28 cellular contexts compared by ENCODE assay signal in the genomic region with DNA sequence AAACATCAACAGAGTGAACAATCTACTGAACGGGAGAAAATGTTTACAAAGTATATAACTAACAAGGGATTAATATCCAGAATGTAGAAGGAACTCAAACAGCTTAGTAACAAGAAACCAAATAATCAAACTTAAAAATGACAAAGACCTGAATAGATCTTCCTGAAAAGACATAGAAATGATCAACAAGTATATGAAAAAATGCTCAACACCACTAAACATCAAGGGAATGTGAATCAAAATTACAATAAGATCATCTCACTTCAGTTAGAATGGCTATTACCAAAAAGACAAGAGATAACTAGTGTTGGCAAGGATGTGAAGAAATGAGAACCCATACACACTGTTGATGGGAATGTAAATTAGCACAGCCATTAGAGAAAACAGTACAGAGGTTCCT.
"Had no signal": no experiment of that assay in that cellular context is flagged by ENCODE, and none has a peak within 500 bp of the region (broad histone marks: within the 10 kb centered on the region; RNA-seq: fewer than 3 reads in every experiment).

No MANE protein-coding gene starts in this region.

- H3K27ac Mint-ChIP-seq: immature natural killer cell; naive thymus-derived CD8-positive, alpha-beta T cell; nephron; progenitor cell of endocrine pancreas; stimulated activated naive B cell treated with anti-CD40 and anti-IgM and Interleukin-4, amounts not matched to agents 10 μg/mL and 1 μg/mL and 100 μg/mL, for 72 hours; stimulated activated naive CD8-positive, alpha-beta T cell treated with anti-CD3 and anti-CD28 coated beads, Interleukin-15, Interleukin-2, amounts not matched to agents 100 ng/mL and 50 ng/mL, for 24 hours had no signal

- H3K36me3 ChIP-seq: left lung, lower lobe of right lung, ovary, right atrium auricular region, right lobe of liver, suprapubic skin, thoracic aorta, tibial artery, upper lobe of right lung had no signal

- H3K27me3 Mint-ChIP-seq: naive thymus-derived CD8-positive, alpha-beta T cell; progenitor cell of endocrine pancreas; stimulated activated naive CD8-positive, alpha-beta T cell treated with anti-CD3 and anti-CD28 coated beads, Interleukin-15, Interleukin-2, amounts not matched to agents 100 ng/mL and 50 ng/mL, for 24 hours had no signal

- H3K4me1 ChIP-seq: right lobe of liver, tibial artery, upper lobe of right lung had no signal

- H3K27me3 ChIP-seq: left lung, ovary, right atrium auricular region, right lobe of liver, suprapubic skin, tibial artery, upper lobe of right lung had no signal

- H3K4me3 Mint-ChIP-seq: immature natural killer cell; naive thymus-derived CD8-positive, alpha-beta T cell; nephron; neural crest cell; stimulated activated naive B cell treated with anti-CD40 and anti-IgM and Interleukin-4, amounts not matched to agents 10 μg/mL and 1 μg/mL and 100 μg/mL, for 72 hours; stimulated activated naive CD8-positive, alpha-beta T cell treated with anti-CD3 and anti-CD28 coated beads, Interleukin-15, Interleukin-2, amounts not matched to agents 100 ng/mL and 50 ng/mL, for 24 hours had no signal

- H3K4me3 ChIP-seq: left lung, lower lobe of right lung, ovary, right atrium auricular region, right lobe of liver, smooth muscle cell, suprapubic skin, thoracic aorta, tibial artery, upper lobe of right lung had no signal

- H3K4me1 Mint-ChIP-seq: nephron had no signal

- H3K9me3 Mint-ChIP-seq: stimulated activated naive CD8-positive, alpha-beta T cell treated with anti-CD3 and anti-CD28 coated beads, Interleukin-15, Interleukin-2, amounts not matched to agents 100 ng/mL and 50 ng/mL, for 24 hours had no signal

- H3K4me2 ChIP-seq: smooth muscle cell had no signal

- ATAC-seq: left colon; left lung; lower lobe of right lung; naive thymus-derived CD8-positive, alpha-beta T cell; right lobe of liver; stimulated activated naive B cell treated with anti-CD40 and anti-IgM and Interleukin-4, amounts not matched to agents 10 μg/mL and 1 μg/mL and 100 μg/mL, for 72 hours; upper lobe of right lung had no signal

- H3K27ac ChIP-seq: left lung, lower lobe of right lung, ovary, right atrium auricular region, right lobe of liver, suprapubic skin, thoracic aorta, tibial artery, upper lobe of right lung had no signal

- H3K36me3 Mint-ChIP-seq: immature natural killer cell; naive thymus-derived CD8-positive, alpha-beta T cell; stimulated activated naive B cell treated with anti-CD40 and anti-IgM and Interleukin-4, amounts not matched to agents 10 μg/mL and 1 μg/mL and 100 μg/mL, for 72 hours had no signal

- H3K9me3 ChIP-seq: left lung, lower lobe of right lung, ovary, right atrium auricular region, right lobe of liver, suprapubic skin, thoracic aorta, tibial artery, upper lobe of right lung had no signal

- DNase-seq: hypothalamus; immature natural killer cell; kidney; left colon; left lung; lower lobe of right lung; mammary epithelial cell; mesenchymal stem cell; naive thymus-derived CD8-positive, alpha-beta T cell; occipital lobe; ovary; right lobe of liver; stimulated activated CD4-positive, alpha-beta T cell treated with anti-CD3 and anti-CD28 coated beads, Interleukin-1b, Interleukin-23, amount 100 ng/mL, for 48 hours; stimulated activated CD4-positive, alpha-beta T cell treated with anti-CD3 and anti-CD28 coated beads, Interleukin-4, amount 100 ng/mL, for 1 hour; stimulated activated naive B cell treated with anti-CD40 and anti-IgM and Interleukin-4, amounts not matched to agents 10 μg/mL and 1 μg/mL and 100 μg/mL, for 72 hours; tibial artery; trophoblast cell; upper lobe of right lung had no signal

- FAIRE-seq: islet of Langerhans, kidney, urothelium cell line had no signal
